In genomic region chr5:170761708-170762066, GRCh38 we compare ENCODE assay signal across 30 cellular contexts. TPM values are rescaled to one million over a fixed set of nuclear protein-coding genes. Genes with fewer than 3 reads are reported as not detected.
"Had no signal": no experiment of that assay in that cellular context is flagged by ENCODE, and none has a peak within 500 bp of the region (broad histone marks: within the 10 kb centered on the region; RNA-seq: fewer than 3 reads in every experiment).

No MANE protein-coding gene starts in this region.

- H3K27ac Mint-ChIP-seq: activated B cell treated with CpG ODN at 0.5 μM for 24 hours; activated CD4-positive, alpha-beta T cell treated with anti-CD3 and anti-CD28 coated beads, Interleukin-2, amount 10 ng/mL, durations not matched to agents 24 days and 14 days; activated naive CD8-positive, alpha-beta T cell treated with anti-CD3 and anti-CD28 coated beads, Interleukin-2, amount 50 U/mL, for 24 hours; T-helper 1 cell treated with Interleukin-12 subunit alpha and Interleukin-12 subunit beta and Interleukin-4 antibody, amounts not matched to agents 30 μg/mL and 1 μg/mL, for 36 hours had no signal

- H3K9me3 ChIP-seq: ascending aorta, body of pancreas, Peyer's patch, SJSA1 had no signal

- DNase-seq: activated B cell treated with CpG ODN at 0.5 μM for 24 hours; activated CD4-positive, alpha-beta T cell treated with anti-CD3 and anti-CD28 coated beads for 1 hour; activated CD4-positive, alpha-beta T cell treated with anti-CD3 and anti-CD28 coated beads, Interleukin-2, amount 10 ng/mL, durations not matched to agents 24 days and 14 days; activated CD4-positive, alpha-beta T cell treated with anti-CD3 and anti-CD28 coated beads, Interleukin-2, amount 50 U/mL, for 48 hours; activated CD8-positive, alpha-beta memory T cell treated with anti-CD3 and anti-CD28 coated beads for 24 hours; activated effector memory CD4-positive, alpha-beta T cell treated with anti-CD3 and anti-CD28 coated beads, Interleukin-2, amount 50 U/mL, for 16 hours; activated naive CD4-positive, alpha-beta T cell treated with Interleukin-2 at 50 U/mL for 16 hours; activated naive CD8-positive, alpha-beta T cell treated with anti-CD3 and anti-CD28 coated beads, Interleukin-2, amount 50 U/mL, for 24 hours; activated T-cell treated with anti-CD3 and anti-CD28 coated beads, Interleukin-2, amount 50 U/mL, for 4 hours; amniotic stem cell; body of pancreas; MV-4-11; NCI-H1092 treated with DMSO at 0.1 percent for 48 hours; NCI-H1436; NCI-H1694 treated with DMSO at 0.1 percent for 48 hours; NCI-H2081; NCI-H446; NCI-H524; Peyer's patch; SHP77; T-helper 9 cell had no signal

- H3K4me3 Mint-ChIP-seq: activated B cell treated with CpG ODN at 0.5 μM for 24 hours; activated CD4-positive, alpha-beta T cell treated with anti-CD3 and anti-CD28 coated beads, Interleukin-2, amount 10 ng/mL, durations not matched to agents 24 days and 14 days; activated naive CD8-positive, alpha-beta T cell treated with anti-CD3 and anti-CD28 coated beads, Interleukin-2, amount 50 U/mL, for 24 hours; activated T-cell treated with anti-CD3 and anti-CD28 coated beads, Interleukin-2, amount 50 U/mL, for 4 hours; T-helper 1 cell treated with Interleukin-12 subunit alpha and Interleukin-12 subunit beta and Interleukin-4 antibody, amounts not matched to agents 30 μg/mL and 1 μg/mL, for 36 hours had no signal

- H3K27ac ChIP-seq: ascending aorta, body of pancreas, KMS-11, Peyer's patch, RWPE1, SJSA1 had no signal

- H3K27me3 ChIP-seq: ascending aorta, body of pancreas, Peyer's patch had no signal

- H3K4me3 ChIP-seq: ascending aorta, body of pancreas, Peyer's patch, SJSA1 had no signal

- ATAC-seq: activated naive CD4-positive, alpha-beta T cell treated with anti-CD3 and anti-CD28 coated beads, Interleukin-2, amount 50 U/mL, for 72 hours; activated naive CD8-positive, alpha-beta T cell treated with anti-CD3 and anti-CD28 coated beads, Interleukin-2, amount 50 U/mL, for 24 hours; activated T-cell treated with anti-CD3 and anti-CD28 coated beads, Interleukin-2, amount 50 U/mL, for 4 hours; body of pancreas; SK-N-SH treated with all-trans-retinoic acid at 6 μM for 48 hours had no signal

- H3K4me1 Mint-ChIP-seq: activated B cell treated with CpG ODN at 0.5 μM for 24 hours; activated CD4-positive, alpha-beta T cell treated with anti-CD3 and anti-CD28 coated beads, Interleukin-2, amount 10 ng/mL, durations not matched to agents 24 days and 14 days; activated naive CD8-positive, alpha-beta T cell treated with anti-CD3 and anti-CD28 coated beads, Interleukin-2, amount 50 U/mL, for 24 hours had no signal

- H3K36me3 ChIP-seq: ascending aorta, Peyer's patch, SJSA1 had no signal

- H3K36me3 Mint-ChIP-seq: activated naive CD4-positive, alpha-beta T cell treated with anti-CD3 and anti-CD28 coated beads, Interleukin-2, amount 50 U/mL, for 72 hours had no signal

- H3K9me3 Mint-ChIP-seq: activated B cell treated with CpG ODN at 0.5 μM for 24 hours; activated CD4-positive, alpha-beta T cell treated with anti-CD3 and anti-CD28 coated beads, Interleukin-2, amount 10 ng/mL, durations not matched to agents 24 days and 14 days; activated naive CD4-positive, alpha-beta T cell treated with anti-CD3 and anti-CD28 coated beads, Interleukin-2, amount 50 U/mL, for 72 hours; activated naive CD8-positive, alpha-beta T cell treated with anti-CD3 and anti-CD28 coated beads, Interleukin-2, amount 50 U/mL, for 24 hours; activated T-cell treated with anti-CD3 and anti-CD28 coated beads, Interleukin-2, amount 50 U/mL, for 4 hours; T-helper 1 cell treated with Interleukin-12 subunit alpha and Interleukin-12 subunit beta and Interleukin-4 antibody, amounts not matched to agents 30 μg/mL and 1 μg/mL, for 36 hours had no signal

- FAIRE-seq: bronchial epithelial cell had no signal

- H3K9ac ChIP-seq: KMS-11 had no signal

- H3K4me2 ChIP-seq: KMS-11 had no signal

- H3K27me3 Mint-ChIP-seq: activated CD4-positive, alpha-beta T cell treated with anti-CD3 and anti-CD28 coated beads, Interleukin-2, amount 10 ng/mL, durations not matched to agents 24 days and 14 days; activated naive CD8-positive, alpha-beta T cell treated with anti-CD3 and anti-CD28 coated beads, Interleukin-2, amount 50 U/mL, for 24 hours had no signal

RNA-seq across cellular contexts. Expression of gene GABRP, which starts 21.8 kb away (rescaled TPM):
- total RNA-seq: activated B cell treated with CpG ODN at 0.5 μM for 24 hours; activated CD4-positive, alpha-beta T cell treated with anti-CD3 and anti-CD28 coated beads, Interleukin-2, amount 10 ng/mL, durations not matched to agents 24 days and 14 days; activated naive CD4-positive, alpha-beta T cell treated with anti-CD3 and anti-CD28 coated beads, Interleukin-2, amount 50 U/mL, for 72 hours; activated T-cell treated with anti-CD3 and anti-CD28 coated beads, Interleukin-2, amount 50 U/mL, for 4 hours; bronchial epithelial cell; MCF 10A; SJSA1 had no signal
